26 cellular contexts compared by ENCODE assay signal in the genomic region with DNA sequence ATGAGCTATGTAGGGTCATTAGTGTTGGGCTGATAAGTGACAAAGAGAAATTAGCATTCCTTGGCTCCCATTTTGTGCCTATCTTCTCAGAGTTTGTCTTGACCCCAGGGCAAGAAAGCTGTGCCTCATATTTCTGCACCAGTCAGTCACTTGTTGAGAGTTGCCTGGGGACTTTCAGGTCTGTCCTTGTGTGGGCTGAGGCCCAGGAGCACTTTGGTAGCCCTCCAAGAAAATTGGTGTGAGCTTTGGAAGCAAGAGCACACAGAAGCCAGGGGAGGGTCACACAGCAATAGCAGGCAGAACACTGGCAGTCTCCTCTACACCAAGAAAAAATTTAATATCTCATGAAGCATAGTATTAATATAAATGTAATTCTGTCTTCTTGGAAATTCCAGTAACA.
"Had no signal": no experiment of that assay in that cellular context is flagged by ENCODE, and none has a peak within 500 bp of the region (broad histone marks: within the 10 kb centered on the region; RNA-seq: fewer than 3 reads in every experiment).

No MANE protein-coding gene starts in this region.

- H3K27me3 ChIP-seq: hepatocyte, pancreas, right lobe of liver, stomach, testis, thyroid gland, transverse colon, upper lobe of left lung, vagina had no signal

- H3K27ac Mint-ChIP-seq: naive thymus-derived CD4-positive, alpha-beta T cell; natural killer cell treated with Interleukin-12 subunit alpha and Interleukin-12 subunit beta and Interleukin-15 and Interleukin-18, amount 100 ng/mL, for 72 hours; stimulated activated naive B cell treated with anti-CD40 and anti-IgM and Interleukin-4, amounts not matched to agents 10 μg/mL and 1 μg/mL and 100 μg/mL, for 72 hours had no signal

- H3K4me3 ChIP-seq: hepatocyte, lung, mucosa of descending colon, pancreas, prostate gland, right lobe of liver, smooth muscle cell, stomach, testis, thyroid gland, transverse colon, upper lobe of left lung, vagina had no signal

- H3K4me1 Mint-ChIP-seq: naive thymus-derived CD4-positive, alpha-beta T cell; stimulated activated naive B cell treated with anti-CD40 and anti-IgM and Interleukin-4, amounts not matched to agents 10 μg/mL and 1 μg/mL and 100 μg/mL, for 72 hours had no signal

- FAIRE-seq: pancreas had no signal

- ATAC-seq: left lobe of liver; mucosa of descending colon; naive thymus-derived CD4-positive, alpha-beta T cell; natural killer cell treated with Interleukin-12 subunit alpha and Interleukin-12 subunit beta and Interleukin-15 and Interleukin-18, amount 100 ng/mL, for 72 hours; pancreas; right lobe of liver; stimulated activated naive B cell treated with anti-CD40 and anti-IgM and Interleukin-4, amounts not matched to agents 10 μg/mL and 1 μg/mL and 100 μg/mL, for 72 hours; stimulated activated naive CD8-positive, alpha-beta T cell treated with anti-CD3 and anti-CD28 coated beads, Interleukin-15, Interleukin-2, amounts not matched to agents 100 U/mL and 50 U/mL, for 24 hours had no signal

- H3K4me1 ChIP-seq: pancreas, prostate gland, right lobe of liver, stomach, testis, transverse colon, upper lobe of left lung, vagina had no signal

- H3K4me3 Mint-ChIP-seq: naive thymus-derived CD4-positive, alpha-beta T cell; natural killer cell treated with Interleukin-12 subunit alpha and Interleukin-12 subunit beta and Interleukin-15 and Interleukin-18, amount 100 ng/mL, for 72 hours; stimulated activated naive B cell treated with anti-CD40 and anti-IgM and Interleukin-4, amounts not matched to agents 10 μg/mL and 1 μg/mL and 100 μg/mL, for 72 hours had no signal

- H3K36me3 ChIP-seq: pancreas, prostate gland, right lobe of liver, stomach, thyroid gland, transverse colon, upper lobe of left lung, vagina had no signal

- H3K27me3 Mint-ChIP-seq: naive thymus-derived CD4-positive, alpha-beta T cell; stimulated activated naive B cell treated with anti-CD40 and anti-IgM and Interleukin-4, amounts not matched to agents 10 μg/mL and 1 μg/mL and 100 μg/mL, for 72 hours had no signal

- H3K9me3 ChIP-seq: mucosa of descending colon, pancreas, prostate gland, right lobe of liver, testis, thyroid gland, transverse colon, upper lobe of left lung, vagina had no signal

- DNase-seq: head of caudate nucleus; islet precursor cell; left cardiac atrium; midbrain; mucosa of descending colon; naive thymus-derived CD4-positive, alpha-beta T cell; pancreas; posterior cingulate gyrus; retina; right lobe of liver; stimulated activated CD4-positive, alpha-beta T cell treated with anti-CD3 and anti-CD28 coated beads, Interleukin-1b, Interleukin-23, amount 100 ng/mL, for 48 hours; stimulated activated CD4-positive, alpha-beta T cell treated with anti-CD3 and anti-CD28 coated beads, Interleukin-2, amount 100 ng/mL, for 48 hours; stimulated activated naive B cell treated with anti-CD40 and anti-IgM and Interleukin-4, amounts not matched to agents 10 μg/mL and 1 μg/mL and 100 μg/mL, for 72 hours; stimulated activated naive CD8-positive, alpha-beta T cell treated with anti-CD3 and anti-CD28 coated beads, Interleukin-15, Interleukin-2, amounts not matched to agents 100 U/mL and 50 U/mL, for 24 hours; stomach; testis; transverse colon; upper lobe of left lung had no signal

- H3K36me3 Mint-ChIP-seq: naive thymus-derived CD4-positive, alpha-beta T cell; natural killer cell treated with Interleukin-12 subunit alpha and Interleukin-12 subunit beta and Interleukin-15 and Interleukin-18, amount 100 ng/mL, for 72 hours; stimulated activated naive B cell treated with anti-CD40 and anti-IgM and Interleukin-4, amounts not matched to agents 10 μg/mL and 1 μg/mL and 100 μg/mL, for 72 hours had no signal

- H3K9me3 Mint-ChIP-seq: stimulated activated naive B cell treated with anti-CD40 and anti-IgM and Interleukin-4, amounts not matched to agents 10 μg/mL and 1 μg/mL and 100 μg/mL, for 72 hours had no signal

- H3K27ac ChIP-seq: hepatocyte, pancreas, prostate gland, right lobe of liver, stomach, testis, thyroid gland, transverse colon, upper lobe of left lung, vagina had no signal
